Comparison of ENCODE assay signal across 7 cellular contexts in genomic region chr2:53787255-53787910, GRCh38. TPM values are rescaled to one million over a fixed set of nuclear protein-coding genes. Genes with fewer than 3 reads are reported as not detected.
DNase-seq lines count a peak whose midpoint lies in the region; ATAC-seq lines count a peak whose summit lies in the region.

No MANE protein-coding gene starts in this region.

- peak overlapping the region; percentile 87 to 93 for H3K27ac ChIP-seq in esophagus (ENCODE audit: low read depth in 2 of 2, low read length in 1 of 2)

- 0 to 1% methylated on average over 28 to 29 of the region's 29 CpGs for WGBS in esophagus, 2 donors

- peaks cover 0 to 6% of the 10 kb centered on the region in 2 donors for H3K4me1 ChIP-seq in esophagus (ENCODE audit: control insufficient read depth in 2 of 2, insufficient read depth in 2 of 2, low read length in 1 of 2)

- H3K4me1 Mint-ChIP-seq in T-helper 17 cell, result peaks cover 39% of the 10 kb centered on the region
- peaks cover 26 to 54% (median 46%) of the 10 kb centered on the region in 3 donors for H3K4me1 Mint-ChIP-seq in naive B cell

- peak; percentile 25 for DNase-seq in GF-D8 (lab: John Stamatoyannopoulos, UW)
- DNase-seq in T-helper 17 cell, result no peak
- DNase-seq in naive B cell, result no peak
- DNase-seq in NCI-H2081 (lab: John Stamatoyannopoulos, UW), result no peak

- H3K27ac Mint-ChIP-seq in T-helper 17 cell, result peak overlapping the region; percentile 98
- H3K27ac Mint-ChIP-seq in naive B cell, result peak overlapping the region; percentile 94 to 99 (median 96)

- no peaks in the 10 kb centered on the region for H3K9me3 ChIP-seq in T-helper 17 cell (ENCODE audit: control insufficient read depth, low read length, poor library complexity, severe bottlenecking)
- H3K9me3 ChIP-seq in esophagus (ENCODE audit: control insufficient read depth in 2 of 2, insufficient read depth in 1 of 2, low read depth in 1 of 2, low read length in 1 of 2), result no peaks in the 10 kb centered on the region

- H3K4me3 ChIP-seq in esophagus (ENCODE audit: low read depth in 1 of 2, low read length in 2 of 2), result peak overlapping the region; percentile 98

- peak; percentile 41 for ATAC-seq in GM21360 (IDR thresholded peaks at IDR 0.05; ENCODE audit: unreplicated experiment)
- ATAC-seq in HG03558 (IDR thresholded peaks at IDR 0.05; ENCODE audit: extremely low read depth, unreplicated experiment), result peak; percentile 33
- ATAC-seq in T-helper 17 cell, result peak; percentile 10
- ATAC-seq in naive B cell (ENCODE audit: low read depth in 2 of 2), result peak; percentile 1 to 6

- H3K27me3 Mint-ChIP-seq in T-helper 17 cell, result no peaks in the 10 kb centered on the region
- no peaks in the 10 kb centered on the region for H3K27me3 Mint-ChIP-seq in naive B cell

- H3K27me3 ChIP-seq in esophagus (ENCODE audit: control insufficient read depth in 1 of 2, insufficient read depth in 2 of 2, low read length in 2 of 2), result no peaks in the 10 kb centered on the region

- no peaks in the 10 kb centered on the region for H3K36me3 ChIP-seq in esophagus (ENCODE audit: control insufficient read depth in 2 of 2, insufficient read depth in 2 of 2, low read length in 1 of 2)

- H3K4me3 Mint-ChIP-seq in T-helper 17 cell, result peak overlapping the region; percentile 100
- peak overlapping the region; percentile 93 to 99 (median 97) for H3K4me3 Mint-ChIP-seq in naive B cell

- H3K36me3 Mint-ChIP-seq in T-helper 17 cell (ENCODE audit: low read depth) (peaks cover 10% of the 10 kb centered on the region), naive B cell (peaks cover 0 to 10% of the 10 kb centered on the region in 2 donors)

- H3K9me3 Mint-ChIP-seq in naive B cell, result no peaks in the 10 kb centered on the region

RNA-seq across cellular contexts. Expression of gene ERLEC1, which starts 0.5 kb away (rescaled TPM):
- 10 to 100 TPM; 16.6 to 17.8 TPM for total RNA-seq in T-helper 17 cell
- polyA plus RNA-seq in esophagus (10 to 100 TPM; 10.8 to 18.9 TPM), naive B cell (ENCODE audit: low read depth in 6 of 6) (10 to 100 TPM; 23.7 to 54.1 (median 26.3) TPM)

RNA-seq across cellular contexts. Expression of gene ASB3, which starts 0.6 kb away (rescaled TPM):
- 10 to 100 TPM; 26.0 to 29.1 TPM for total RNA-seq in T-helper 17 cell
- polyA plus RNA-seq in esophagus, result 1 to 10 TPM; 5.8 to 8.0 TPM
- 10 to 100 TPM; 19.3 to 30.2 (median 21.0) TPM for polyA plus RNA-seq in naive B cell (ENCODE audit: low read depth in 6 of 6)

RNA-seq across cellular contexts. Expression of gene CHAC2, which starts 19.8 kb away (rescaled TPM):
- total RNA-seq in T-helper 17 cell, result under 1 TPM; 0.42 to 0.76 TPM
- 1 to 10 TPM; 4.1 to 6.2 TPM for polyA plus RNA-seq in esophagus
- 1 to 10 TPM; 1.7 to 5.7 (median 3.3) TPM for polyA plus RNA-seq in naive B cell (ENCODE audit: low read depth in 6 of 6)
